1 cellular context compared by ENCODE assay signal in the genomic region with DNA sequence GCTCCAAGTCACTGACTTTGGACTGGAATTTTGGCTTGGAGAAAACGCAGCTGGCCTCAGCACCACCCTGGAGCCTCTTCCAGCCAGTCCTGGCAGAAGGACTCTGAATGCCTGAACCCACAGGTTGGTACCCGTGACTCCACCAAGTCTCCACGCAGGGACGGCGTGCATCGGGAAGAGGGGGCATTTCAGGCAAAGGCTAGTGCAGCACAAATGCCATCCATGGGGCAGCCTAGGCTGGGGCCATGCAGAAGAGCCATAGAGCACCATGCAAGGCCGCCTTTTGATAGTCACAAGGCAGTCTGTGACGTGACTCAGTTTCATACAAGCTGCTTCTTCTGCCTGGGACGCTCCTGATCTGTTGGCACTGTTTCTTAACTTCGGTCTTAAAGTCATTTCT.
TF ChIP-seq lines count a peak whose summit lies in the region.

No MANE protein-coding gene starts in this region.

TF ChIP-seq in IMR-90, 13 proteins besides CTCF, POLR2A, EP300 and RAD21:
- TF ChIP-seq MXI1 (IDR thresholded peaks at IDR 0.05; ENCODE audit: borderline replicate concordance, low read depth, low read length): no peak
- TF ChIP-seq NFE2L2 (IDR thresholded peaks at IDR 0.05; ENCODE audit: low read depth, low read length): no peak
- TF ChIP-seq SMC3 (IDR thresholded peaks at IDR 0.05; ENCODE audit: low read depth, low read length): no peak
- no peak for TF ChIP-seq ELK1 (IDR thresholded peaks at IDR 0.05; ENCODE audit: borderline replicate concordance, low read depth, low read length)
- no peak for TF ChIP-seq CHD1 (IDR thresholded peaks at IDR 0.05; ENCODE audit: low read depth, low read length)
